Comparison of ENCODE assay signal across 25 cellular contexts in the genomic region with DNA sequence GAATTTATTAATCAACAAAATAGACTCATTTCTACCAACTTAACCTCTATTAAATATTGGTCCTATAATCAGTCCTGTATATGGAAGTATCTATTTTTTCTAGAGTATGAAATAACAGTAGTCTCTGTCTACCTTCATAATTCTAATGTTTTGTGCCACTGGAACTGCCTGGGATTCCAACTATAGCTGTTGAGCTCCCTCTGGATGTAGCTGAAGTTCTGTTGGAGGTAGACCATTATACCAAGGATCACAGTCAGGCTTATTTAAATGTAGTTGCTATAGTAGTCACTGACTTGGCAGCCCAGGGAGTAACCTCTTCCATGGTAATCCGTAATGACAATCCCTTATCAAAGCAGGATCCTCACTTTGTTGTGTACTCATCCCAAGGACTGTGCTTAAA. TPM values are rescaled to one million over a fixed set of nuclear protein-coding genes. Genes with fewer than 3 reads are reported as not detected.
"Had no signal": no experiment of that assay in that cellular context is flagged by ENCODE, and none has a peak within 500 bp of the region (broad histone marks: within the 10 kb centered on the region; RNA-seq: fewer than 3 reads in every experiment).

No MANE protein-coding gene starts in this region.

- H3K27me3 ChIP-seq: esophagus muscularis mucosa, gastroesophageal sphincter, ovary, testis, tibial nerve, upper lobe of right lung, vagina had no signal

- H3K4me1 ChIP-seq: gastroesophageal sphincter, testis, tibial nerve, upper lobe of right lung, vagina had no signal

- H3K27me3 Mint-ChIP-seq: naive thymus-derived CD4-positive, alpha-beta T cell; stimulated activated naive CD8-positive, alpha-beta T cell treated with anti-CD3 and anti-CD28 coated beads, Interleukin-15, amount 100 ng/mL, for 72 hours had no signal

- FAIRE-seq: keratinocyte had no signal

- H3K9me3 Mint-ChIP-seq: neural crest cell had no signal

- H3K36me3 ChIP-seq: esophagus muscularis mucosa, gastroesophageal sphincter, ovary, tibial nerve, upper lobe of right lung, vagina had no signal

- ATAC-seq: gastroesophageal sphincter; left cardiac atrium; left ventricle myocardium superior; naive thymus-derived CD4-positive, alpha-beta T cell; stimulated activated effector memory CD8-positive, alpha-beta T cell treated with anti-CD3 and anti-CD28 coated beads, Interleukin-12 subunit alpha, Interleukin-12 subunit beta, amount 100 ng/mL, for 72 hours; stimulated activated naive CD8-positive, alpha-beta T cell treated with anti-CD3 and anti-CD28 coated beads, Interleukin-15, amount 100 ng/mL, for 72 hours; upper lobe of right lung had no signal

- H3K27ac ChIP-seq: epithelial cell of prostate, esophagus muscularis mucosa, gastroesophageal sphincter, ovary, testis, tibial nerve, upper lobe of right lung, vagina had no signal

- H3K27ac Mint-ChIP-seq: immature natural killer cell; naive thymus-derived CD4-positive, alpha-beta T cell; progenitor cell of endocrine pancreas; stimulated activated effector memory CD8-positive, alpha-beta T cell treated with anti-CD3 and anti-CD28 coated beads, Interleukin-12 subunit alpha, Interleukin-12 subunit beta, amount 100 ng/mL, for 72 hours; stimulated activated naive CD8-positive, alpha-beta T cell treated with anti-CD3 and anti-CD28 coated beads, Interleukin-15, amount 100 ng/mL, for 72 hours had no signal

- H3K4me3 Mint-ChIP-seq: immature natural killer cell; naive thymus-derived CD4-positive, alpha-beta T cell; neural crest cell; stimulated activated effector memory CD8-positive, alpha-beta T cell treated with anti-CD3 and anti-CD28 coated beads, Interleukin-12 subunit alpha, Interleukin-12 subunit beta, amount 100 ng/mL, for 72 hours; stimulated activated naive CD8-positive, alpha-beta T cell treated with anti-CD3 and anti-CD28 coated beads, Interleukin-15, amount 100 ng/mL, for 72 hours had no signal

- H3K4me1 Mint-ChIP-seq: immature natural killer cell; naive thymus-derived CD4-positive, alpha-beta T cell; stimulated activated effector memory CD8-positive, alpha-beta T cell treated with anti-CD3 and anti-CD28 coated beads, Interleukin-12 subunit alpha, Interleukin-12 subunit beta, amount 100 ng/mL, for 72 hours; stimulated activated naive CD8-positive, alpha-beta T cell treated with anti-CD3 and anti-CD28 coated beads, Interleukin-15, amount 100 ng/mL, for 72 hours had no signal

- H3K36me3 Mint-ChIP-seq: immature natural killer cell; naive thymus-derived CD4-positive, alpha-beta T cell; stimulated activated effector memory CD8-positive, alpha-beta T cell treated with anti-CD3 and anti-CD28 coated beads, Interleukin-12 subunit alpha, Interleukin-12 subunit beta, amount 100 ng/mL, for 72 hours had no signal

- H3K4me3 ChIP-seq: esophagus muscularis mucosa, gastroesophageal sphincter, ovary, testis, tibial nerve, upper lobe of right lung, vagina had no signal

- DNase-seq: effector memory CD4-positive, alpha-beta T cell; foreskin fibroblast; glutamatergic neuron; immature natural killer cell; left cardiac atrium; left ventricle myocardium superior; naive thymus-derived CD4-positive, alpha-beta T cell; nucleus accumbens; ovary; stimulated activated CD4-positive, alpha-beta T cell treated with anti-CD3 and anti-CD28 coated beads, Interleukin-4, amount 100 ng/mL, for 1 hour; stimulated activated CD8-positive, alpha-beta memory T cell treated with anti-CD3 and anti-CD28 coated beads, Interleukin-4, amount 100 ng/mL, for 48 hours; stimulated activated naive CD8-positive, alpha-beta T cell treated with anti-CD3 and anti-CD28 coated beads, Interleukin-15, amount 100 ng/mL, for 72 hours; testis; upper lobe of right lung had no signal

- H3K9me3 ChIP-seq: esophagus muscularis mucosa, gastroesophageal sphincter, ovary, testis, tibial nerve, upper lobe of right lung, vagina had no signal

RNA-seq across cellular contexts. Expression of gene PHYHIPL, which starts 48.5 kb away (rescaled TPM):
- total RNA-seq: left ventricle myocardium superior; lung microvascular endothelial cell; mesenteric fat pad; naive thymus-derived CD4-positive, alpha-beta T cell; upper lobe of right lung had no signal
- polyA plus RNA-seq: immature natural killer cell; naive thymus-derived CD4-positive, alpha-beta T cell had no signal
